ENCODE assay signal across 11 cellular contexts in genomic region chr11:128463975-128464374, GRCh38.
DNase-seq lines count a peak whose midpoint lies in the region; ATAC-seq and TF ChIP-seq lines count a peak whose summit lies in the region.
"Had no signal": no experiment of that assay in that cellular context is flagged by ENCODE, and none has a peak within 500 bp of the region (broad histone marks: within the 10 kb centered on the region; RNA-seq: fewer than 3 reads in every experiment).

No MANE protein-coding gene starts in this region.

- H3K9me3 ChIP-seq in AG04450 (ENCODE audit: control insufficient read depth, insufficient read depth, low read length) (no peaks in the 10 kb centered on the region), IMR-90 (ENCODE audit: control insufficient read depth, insufficient read depth, low read length) (no peaks in the 10 kb centered on the region)

- H3K79me1 ChIP-seq in IMR-90 (ENCODE audit: low read depth in 1 of 2, low read length in 2 of 2), result peaks cover 60 to 90% of the 10 kb centered on the region in 2 experiments

- BruUV-seq in IMR-90 (replicated peaks; lab: Mats Ljungman, UMichigan), result no TSS peak

- H3K27me3 ChIP-seq in AG04450 (ENCODE audit: control insufficient read depth, insufficient read depth, low read length) (no peaks in the 10 kb centered on the region), IMR-90 (ENCODE audit: control insufficient read depth, insufficient read depth, low read length) (no peaks in the 10 kb centered on the region)

- H2BK120ac ChIP-seq in IMR-90 (ENCODE audit: low read depth, low read length), result peak overlapping the region; percentile 35; the same call in 1 of the 2 replicates

- intact Hi-C loops in IMR-90 (cut with micrococcal nuclease), result loop anchor here (1.0 to 2.0 kb wide), 2 partner anchors 57 to 166 kb away; no protein-coding TSS in a partner anchor
- intact Hi-C loops in natural killer cell (cut with micrococcal nuclease), result no loop called here

- peak overlapping the region; percentile 29; the same call in 1 of the 2 replicates for H2AK5ac ChIP-seq in IMR-90 (ENCODE audit: low read depth, low read length)

- no peak overlapping the region for H4K5ac ChIP-seq in IMR-90 (ENCODE audit: low read depth, low read length)

- dilution Hi-C loops in IMR-90 (cut with HindIII; ENCODE audit: low sequenced_read_pairs, unreplicated experiment), result no loop called here

- no peak overlapping the region for H3K56ac ChIP-seq in IMR-90 (ENCODE audit: extremely low read depth, insufficient read depth, low read length)

- no CpG with 5 or more reads among the region's 3 CpGs for WGBS in IMR-90 (ENCODE audit: extremely low coverage in 2 of 2, insufficient read length in 1 of 2), 2 experiments

- peaks cover 28% of the 10 kb centered on the region for H3K36me3 ChIP-seq in IMR-90 (ENCODE audit: control insufficient read depth, insufficient read depth, low read length)

- no peak overlapping the region for H2AK9ac ChIP-seq in IMR-90 (replicated peaks; ENCODE audit: low read depth, low read length, poor library complexity)

- TF ChIP-seq CTCF in AG04450 (IDR thresholded peaks at IDR 0.05; ENCODE audit: low read depth, low read length), result no peak
- TF ChIP-seq CTCF in IMR-90 (conservative IDR thresholded peaks at IDR 0.05; ENCODE audit: low read depth, low read length), result no peak
- no peak for TF ChIP-seq CTCF in chondrocyte (IDR thresholded peaks at IDR 0.05)
- TF ChIP-seq CTCF in natural killer cell (IDR thresholded peaks at IDR 0.05), result no peak

- no peak for TF ChIP-seq RAD21 in IMR-90 (IDR thresholded peaks at IDR 0.05; ENCODE audit: low read length)

- peak; percentile 19; the same call in 1 of the 2 replicates for TF ChIP-seq POLR2A in IMR-90 (IDR thresholded peaks at IDR 0.05; ENCODE audit: low read depth, low read length)

- H3K23ac ChIP-seq in IMR-90 (ENCODE audit: low read depth, low read length), result peak overlapping the region; percentile 13; the same call in 1 of the 2 replicates

- no peak overlapping the region; the same call in 1 of the 2 replicates for H3K9ac ChIP-seq in IMR-90 (ENCODE audit: low read depth, low read length)

- no peak overlapping the region for H3K4me2 ChIP-seq in IMR-90 (ENCODE audit: low read depth, low read length)

- H4K8ac ChIP-seq in IMR-90 (ENCODE audit: low read depth in 2 of 2, low read length in 2 of 2), result no peak overlapping the region

- H3K4ac ChIP-seq in IMR-90 (ENCODE audit: low read depth, low read length), result peak overlapping the region; percentile 38; the same call in 1 of the 2 replicates

- POLR2A ChIA-PET in AG04450 (lab: Yijun Ruan, JAX) (no interaction called here), IMR-90 (lab: Charles Lee; ENCODE audit: unreplicated experiment) (no interaction called here)

- no peak for DNase-seq in AG04450 (ENCODE audit: low read depth, low spot score)
- DNase-seq in IMR-90, result peak; percentile 43
- DNase-seq in chondrocyte (ENCODE audit: low spot score), result no peak
- no peak for DNase-seq in natural killer cell
- no peak for DNase-seq in Ammon's horn (ENCODE audit: low spot score)
- no peak for DNase-seq in NCI-H524 treated with DMSO at 0.1 percent for 48 hours (lab: John Stamatoyannopoulos, UW)
- DNase-seq in inferior parietal cortex (ENCODE audit: extremely low spot score), result no peak
- DNase-seq: NCI-H69 had no signal

- H2BK5ac ChIP-seq in IMR-90 (ENCODE audit: low read depth, low read length, poor library complexity, severe bottlenecking), result peak overlapping the region; percentile 57

- peaks cover 23% of the 10 kb centered on the region for H4K20me1 ChIP-seq in IMR-90 (ENCODE audit: insufficient read depth, low read length)

- H3K27me3 Mint-ChIP-seq in chondrocyte (ENCODE audit: low read depth), result no peaks in the 10 kb centered on the region
- H3K27me3 Mint-ChIP-seq in natural killer cell (ENCODE audit: low read depth in 2 of 2), result no peaks in the 10 kb centered on the region

- in situ Hi-C loops in IMR-90 (cut with MboI; ENCODE audit: low sequenced_read_pairs), result no loop called here

- H3K4me3 ChIP-seq in AG04450 (ENCODE audit: low read depth, low read length) (no peak overlapping the region), IMR-90 (ENCODE audit: insufficient read depth, low read depth, low read length) (no peak overlapping the region)
- H3K4me3 ChIP-seq: lung had no signal

- peaks cover 78% of the 10 kb centered on the region for H3K4me1 Mint-ChIP-seq in chondrocyte (ENCODE audit: low read depth)
- peaks cover 92 to 95% of the 10 kb centered on the region in 2 donors for H3K4me1 Mint-ChIP-seq in natural killer cell

- peaks cover 26% of the 10 kb centered on the region for H3K9me1 ChIP-seq in IMR-90 (ENCODE audit: insufficient read depth, low read length)

- H2BK15ac ChIP-seq in IMR-90 (ENCODE audit: low read depth, low read length), result peak overlapping the region; percentile 9; the same call in 1 of the 3 replicates

- H3K4me1 ChIP-seq in IMR-90 (ENCODE audit: control insufficient read depth, insufficient read depth, low read length), result peaks cover 21% of the 10 kb centered on the region

- H3K36me3 Mint-ChIP-seq in chondrocyte (ENCODE audit: low read depth) (peaks cover 44% of the 10 kb centered on the region), natural killer cell (peaks cover 39% of the 10 kb centered on the region)

- H4K91ac ChIP-seq in IMR-90 (ENCODE audit: insufficient read depth, low read depth, low read length), result no peak overlapping the region

- no peak overlapping the region for H2AFZ ChIP-seq in IMR-90 (replicated peaks; ENCODE audit: low read length, poor library complexity)

- CTCF ChIA-PET in AG04450 (lab: Charles Lee) (interaction anchor here (1.2 kb wide), 1 partner anchor 167 kb away, joined by 5 read pairs; no protein-coding TSS in a partner anchor), IMR-90 (lab: Yijun Ruan, JAX) (no interaction called here)

- H3K14ac ChIP-seq in IMR-90 (replicated peaks; ENCODE audit: low read depth, low read length), result peak overlapping the region; percentile 30; the same call in 1 of the 2 replicates

- H3K4me3 Mint-ChIP-seq in chondrocyte (ENCODE audit: unreplicated experiment), result no peak overlapping the region
- peak overlapping the region; percentile 75 for H3K4me3 Mint-ChIP-seq in natural killer cell

- peak overlapping the region; percentile 100 for H3K27ac Mint-ChIP-seq in chondrocyte (ENCODE audit: unreplicated experiment)
- peak overlapping the region; percentile 98 to 99 for H3K27ac Mint-ChIP-seq in natural killer cell

- H3K9me3 Mint-ChIP-seq in chondrocyte (ENCODE audit: low read depth) (no peaks in the 10 kb centered on the region), natural killer cell (no peaks in the 10 kb centered on the region)

- no peak overlapping the region for H2BK20ac ChIP-seq in IMR-90 (ENCODE audit: low read depth, low read length)

- peak overlapping the region; percentile 63 for H3K27ac ChIP-seq in AG04450 (ENCODE audit: low read depth, low read length)
- H3K27ac ChIP-seq in IMR-90 (ENCODE audit: insufficient read depth, low read length), result no peak overlapping the region
- H3K27ac ChIP-seq: HL-60 had no signal

- H3K18ac ChIP-seq in IMR-90 (ENCODE audit: low read depth, low read length), result no peak overlapping the region

- no peak for ATAC-seq in IMR-90 (ENCODE audit: low read depth)
- ATAC-seq in natural killer cell, result peak in 1 of 3 donors; percentile 16
- ATAC-seq in GM18873 (IDR thresholded peaks at IDR 0.05; ENCODE audit: low FRiP score, unreplicated experiment), result no peak

TF ChIP-seq in IMR-90, 13 proteins besides CTCF, POLR2A, EP300 and RAD21:
- TF ChIP-seq, protein P1, sequence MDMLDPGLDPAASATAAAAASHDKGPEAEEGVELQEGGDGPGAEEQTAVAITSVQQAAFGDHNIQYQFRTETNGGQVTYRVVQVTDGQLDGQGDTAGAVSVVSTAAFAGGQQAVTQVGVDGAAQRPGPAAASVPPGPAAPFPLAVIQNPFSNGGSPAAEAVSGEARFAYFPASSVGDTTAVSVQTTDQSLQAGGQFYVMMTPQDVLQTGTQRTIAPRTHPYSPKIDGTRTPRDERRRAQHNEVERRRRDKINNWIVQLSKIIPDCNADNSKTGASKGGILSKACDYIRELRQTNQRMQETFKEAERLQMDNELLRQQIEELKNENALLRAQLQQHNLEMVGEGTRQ (IDR thresholded peaks at IDR 0.05; ENCODE audit: low read depth, low read length), result no peak
- no peak for TF ChIP-seq MAZ (IDR thresholded peaks at IDR 0.05; ENCODE audit: borderline replicate concordance, low read depth, low read length)
- TF ChIP-seq MXI1 (IDR thresholded peaks at IDR 0.05; ENCODE audit: borderline replicate concordance, low read depth, low read length), result no peak
- no peak for TF ChIP-seq SMC3 (IDR thresholded peaks at IDR 0.05; ENCODE audit: low read depth, low read length)
- TF ChIP-seq BHLHE40 (IDR thresholded peaks at IDR 0.05; ENCODE audit: low read depth, low read length), result no peak
- TF ChIP-seq CHD1 (IDR thresholded peaks at IDR 0.05; ENCODE audit: low read depth, low read length), result no peak
- no peak for TF ChIP-seq NFE2L2 (IDR thresholded peaks at IDR 0.05; ENCODE audit: low read depth, low read length)
- TF ChIP-seq FOS (IDR thresholded peaks at IDR 0.05; ENCODE audit: low read depth, low read length), result no peak
- no peak for TF ChIP-seq RCOR1 (IDR thresholded peaks at IDR 0.05; ENCODE audit: insufficient replicate concordance, low read length)
- TF ChIP-seq RFX5 (IDR thresholded peaks at IDR 0.05; ENCODE audit: low read depth, low read length), result no peak
- no peak for TF ChIP-seq MAFK (IDR thresholded peaks at IDR 0.05; ENCODE audit: low read depth, low read length)
- TF ChIP-seq CEBPB (IDR thresholded peaks at IDR 0.05; ENCODE audit: low read depth, low read length), result no peak
- TF ChIP-seq, protein P2, sequence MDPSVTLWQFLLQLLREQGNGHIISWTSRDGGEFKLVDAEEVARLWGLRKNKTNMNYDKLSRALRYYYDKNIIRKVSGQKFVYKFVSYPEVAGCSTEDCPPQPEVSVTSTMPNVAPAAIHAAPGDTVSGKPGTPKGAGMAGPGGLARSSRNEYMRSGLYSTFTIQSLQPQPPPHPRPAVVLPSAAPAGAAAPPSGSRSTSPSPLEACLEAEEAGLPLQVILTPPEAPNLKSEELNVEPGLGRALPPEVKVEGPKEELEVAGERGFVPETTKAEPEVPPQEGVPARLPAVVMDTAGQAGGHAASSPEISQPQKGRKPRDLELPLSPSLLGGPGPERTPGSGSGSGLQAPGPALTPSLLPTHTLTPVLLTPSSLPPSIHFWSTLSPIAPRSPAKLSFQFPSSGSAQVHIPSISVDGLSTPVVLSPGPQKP (IDR thresholded peaks at IDR 0.05; ENCODE audit: borderline replicate concordance, low read depth, low read length), result no peak
